Comparison of ENCODE assay signal across 20 cellular contexts in genomic region chr7:95636140-95636539, GRCh38. TPM values are rescaled to one million over a fixed set of nuclear protein-coding genes. Genes with fewer than 3 reads are reported as not detected.
DNase-seq lines count a peak whose midpoint lies in the region; ATAC-seq, FAIRE-seq and TF ChIP-seq lines count a peak whose summit lies in the region.
"Had no signal": no experiment of that assay in that cellular context is flagged by ENCODE, and none has a peak within 500 bp of the region (broad histone marks: within the 10 kb centered on the region; RNA-seq: fewer than 3 reads in every experiment).

No MANE protein-coding gene starts in this region.

- no peak overlapping the region for H2AFZ ChIP-seq in K562 (ENCODE audit: low read depth, low read length)

- no peak for TF ChIP-seq CTCF in K562 (IDR thresholded peaks at IDR 0.05 in 2 of 3, conservative IDR thresholded peaks at IDR 0.05 in 1 of 3; ENCODE audit: insufficient read depth in 2 of 3, low read depth in 1 of 3, low read length in 3 of 3)
- no peak for TF ChIP-seq CTCF in natural killer cell (IDR thresholded peaks at IDR 0.05)

- H3K9me3 Mint-ChIP-seq in natural killer cell = no peaks in the 10 kb centered on the region
- H3K9me3 Mint-ChIP-seq: endodermal cell had no signal

- peaks cover 14 to 16% of the 10 kb centered on the region in 2 donors for H3K4me1 Mint-ChIP-seq in natural killer cell

- WGBS in K562 (ENCODE audit: insufficient coverage, low coverage, missing lambda C conversion rate) = 0% methylated on average over 2 of the region's 2 CpGs

- POLR2A ChIA-PET in K562 (lab: Yijun Ruan, JAX) = no interaction called here

- H3K4me1 ChIP-seq in K562 (replicated peaks in 1 of 2; ENCODE audit: control insufficient read depth in 2 of 2, insufficient read depth in 2 of 2, low read length in 2 of 2) = no peaks in the 10 kb centered on the region
- H3K4me1 ChIP-seq: BLaER1, SJCRH30 had no signal

- H3K27ac Mint-ChIP-seq in natural killer cell = peak overlapping the region; percentile 47 to 76
- H3K27ac Mint-ChIP-seq: endodermal cell had no signal

- no peak for TF ChIP-seq POLR2A in K562 (conservative IDR thresholded peaks at IDR 0.05)

- no peaks in the 10 kb centered on the region for H3K9me3 ChIP-seq in K562 (replicated peaks; ENCODE audit: control insufficient read depth, insufficient read depth, low read depth, low read length)
- H3K9me3 ChIP-seq: BLaER1, SJCRH30 had no signal

- no peak for TF ChIP-seq EP300 in K562 (IDR thresholded peaks at IDR 0.05; ENCODE audit: low read length)

- no peak for ATAC-seq in K562
- ATAC-seq in natural killer cell = peak in 2 of 3 donors; percentile 41 to 46
- ATAC-seq: left cardiac atrium had no signal

- H3K4me3 ChIP-seq in K562 = no peak overlapping the region
- H3K4me3 ChIP-seq: BLaER1, SJCRH30 had no signal

- no peak overlapping the region for H3K27ac ChIP-seq in K562 (ENCODE audit: extremely low read depth, low read depth, low read length)
- H3K27ac ChIP-seq: BLaER1, SJCRH30 had no signal

- H3K9ac ChIP-seq in K562 (ENCODE audit: insufficient read depth in 1 of 2, low read depth in 2 of 2, low read length in 2 of 2) = no peak overlapping the region
- H3K9ac ChIP-seq: BLaER1 had no signal

- in situ Hi-C loops in K562 (cut with MboI) = no loop called here

- no peak for TF ChIP-seq RAD21 in K562 (CRISPR knock-in tag; conservative IDR thresholded peaks at IDR 0.05 in 1 of 2, IDR thresholded peaks at IDR 0.05 in 1 of 2)

- peak overlapping the region; percentile 59 for H3K4me3 Mint-ChIP-seq in natural killer cell
- H3K4me3 Mint-ChIP-seq: endodermal cell had no signal

- no TSS peak for BruUV-seq in K562 (replicated peaks; lab: Mats Ljungman, UMichigan)

- H3K36me3 ChIP-seq in K562 (ENCODE audit: control insufficient read depth, insufficient read depth, low read length) = no peaks in the 10 kb centered on the region
- H3K36me3 ChIP-seq: BLaER1, SJCRH30 had no signal

- no peaks in the 10 kb centered on the region for H3K27me3 ChIP-seq in K562 (ENCODE audit: control insufficient read depth in 2 of 2, insufficient read depth in 2 of 2, low read length in 2 of 2)
- H3K27me3 ChIP-seq: BLaER1, SJCRH30 had no signal

- H3K27me3 Mint-ChIP-seq in natural killer cell (ENCODE audit: low read depth in 2 of 2) = no peaks in the 10 kb centered on the region

- no peaks in the 10 kb centered on the region for H3K9me1 ChIP-seq in K562 (ENCODE audit: control insufficient read depth, insufficient read depth, low read length)

- CTCF ChIA-PET in K562 (lab: Yijun Ruan, JAX; ENCODE audit: low intra/inter-chr PET ratio) = no interaction called here

- no peaks in the 10 kb centered on the region for H4K20me1 ChIP-seq in K562 (replicated peaks; ENCODE audit: control insufficient read depth, insufficient read depth, low read length)
- H4K20me1 ChIP-seq: BLaER1 had no signal

- no peaks in the 10 kb centered on the region for H3K36me3 Mint-ChIP-seq in natural killer cell

- intact Hi-C loops in K562 (cut with micrococcal nuclease) = no loop called here
- intact Hi-C loops in natural killer cell (cut with micrococcal nuclease) = no loop called here

- H3K79me2 ChIP-seq in K562 (ENCODE audit: control insufficient read depth, insufficient read depth, low read length) = no peaks in the 10 kb centered on the region

- FAIRE-seq in K562 (lab: Jason Lieb, UNC) = no peak

- DNase-seq in COLO829 (ENCODE audit: low spot score) = peak; percentile 35
- DNase-seq in HT1080 (ENCODE audit: low read depth) = peak; percentile 60
- DNase-seq in K562 (ENCODE audit: extremely low read depth in 1 of 4, low spot score in 3 of 4) = no peak
- DNase-seq in natural killer cell = no peak
- DNase-seq in AG08396 (ENCODE audit: low spot score) = no peak
- no peak for DNase-seq in NCI-H2227 (lab: John Stamatoyannopoulos, UW; ENCODE audit: unreplicated experiment)
- DNase-seq in anterior cingulate cortex (lab: John Stamatoyannopoulos, UW) = no peak
- no peak for DNase-seq in central memory CD4-positive, alpha-beta T cell
- DNase-seq: activated gamma-delta T cell; endodermal cell; IMR-90; left cardiac atrium; NCI-H146; NCI-H69; retina; SJCRH30; stimulated activated CD4-positive, alpha-beta T cell treated with anti-CD3 and anti-CD28 coated beads, Interleukin-1b, Interleukin-23, amount 100 ng/mL, for 48 hours; stimulated activated CD8-positive, alpha-beta memory T cell treated with anti-CD3 and anti-CD28 coated beads, Interleukin-4, amount 100 ng/mL, for 48 hours; trophoblast cell had no signal

- no peak overlapping the region for H3K4me2 ChIP-seq in K562 (ENCODE audit: insufficient read depth, low read length)
- H3K4me2 ChIP-seq: BLaER1 had no signal

TF ChIP-seq in K562, 482 proteins besides CTCF, POLR2A, EP300 and RAD21:
- TF ChIP-seq ZFP91 (CRISPR knock-in tag; IDR thresholded peaks at IDR 0.05) (no peak), HMBOX1 (IDR thresholded peaks at IDR 0.05) (peak; percentile 45; the same call in 1 of the 2 replicates)

RNA-seq across cellular contexts. Expression of gene PDK4, which starts 39.8 kb away (rescaled TPM):
- total RNA-seq in HT1080 (2014; rRNA removed; shearing (Covaris generic)) = not detected in 2 replicates
- not detected in 2 replicates for polyA plus RNA-seq in HT1080 (2015; cell fraction: cytosol; rRNA removed)
- not detected in 2 replicates for polyA plus RNA-seq in HT1080 (2015; cell fraction: nucleus; rRNA removed)
- 0.69 TPM in 1 of 2 replicates, not detected in the other for total RNA-seq in K562 (2011; cell fraction: chromatin; rRNA removed; ENCODE audit: low replicate concordance)
- total RNA-seq in K562 (2011; cell fraction: nucleolus; rRNA removed) = not detected in 2 replicates
- total RNA-seq in K562 (2011; cell fraction: nucleoplasm; rRNA removed) = 0.07 and 0.15 TPM in 2 replicates
- 0.45 TPM in 1 of 2 replicates, not detected in the other for total RNA-seq in K562 (2014; rRNA removed)
- 0.04 and 0.16 TPM in 2 replicates for total RNA-seq in K562 (2014; rRNA removed; fragmentation: Illumina TruSeq; extraction: Trizol)
- 0.07 and 0.15 TPM in 2 replicates for total RNA-seq in K562 (2015; rRNA removed; fragmentation: Illumina TruSeq; extraction: Trizol)
- total RNA-seq in K562 (2021) = 0.20 and 0.24 TPM in 2 replicates
- polyA plus RNA-seq in K562 (2011; rRNA removed) = 0.03 and 0.11 TPM in 2 replicates
- 0.03 TPM in 1 of 2 replicates, not detected in the other for polyA plus RNA-seq in K562 (2011; cell fraction: cytosol; rRNA removed)
- polyA plus RNA-seq in K562 (2011; cell fraction: nucleus; rRNA removed) = 0.06 and 0.17 TPM in 2 replicates
- polyA plus RNA-seq in K562 (2012) = 0.05 and 0.26 TPM in 2 replicates
- 0.06 and 0.09 TPM in 2 replicates for polyA plus RNA-seq in K562 (2014; fragmentation: Illumina TruSeq; extraction: Trizol)
- polyA plus RNA-seq in K562 (2014; fragmentation: Nextera tagmentation; extraction: Ambion mirVana) = under 1 TPM in 1 of 2 experiments, not detected in 1; 0.03 TPM
- polyA plus RNA-seq in K562 (2014; rRNA removed) = 0.04 and 0.08 TPM in 2 replicates
- 0.14 and 0.21 TPM in 2 replicates for polyA minus RNA-seq in K562 (2011; rRNA and poly(A)+ RNA removed)
- 0.38 and 2.1 TPM in 2 replicates for polyA minus RNA-seq in K562 (2011; cell fraction: cytosol; rRNA and poly(A)+ RNA removed)
- polyA minus RNA-seq in K562 (2011; cell fraction: nucleus; rRNA and poly(A)+ RNA removed) = 0.22 and 0.67 TPM in 2 replicates
- total RNA-seq in natural killer cell = 1 to 10 TPM in 2 of 3 donors, under 1 TPM in 1; 0.78 to 3.8 (median 2.3) TPM

Comparison
In these comparisons a context has a peak if more than half of its experiments do, and no peak if none do; other contexts are left out.
1. DNase-seq: peak in COLO829 (single experiment) and HT1080 (single experiment); none in K562 (0 of 4), natural killer cell (single experiment), AG08396 (single experiment), NCI-H2227 (single experiment), anterior cingulate cortex (0 of 58) and central memory CD4-positive, alpha-beta T cell (single experiment).